ENCODE assay signal across 9 cellular contexts in genomic region chr4:77308843-77309242, GRCh38.
DNase-seq lines count a peak whose midpoint lies in the region; ATAC-seq and TF ChIP-seq lines count a peak whose summit lies in the region.
"Had no signal": no experiment of that assay in that cellular context is flagged by ENCODE, and none has a peak within 500 bp of the region (broad histone marks: within the 10 kb centered on the region; RNA-seq: fewer than 3 reads in every experiment).

No MANE protein-coding gene starts in this region.

- no peaks in the 10 kb centered on the region for H3K4me1 ChIP-seq in Panc1 (ENCODE audit: control insufficient read depth, insufficient read depth, low read length)
- H3K4me1 ChIP-seq in testis, result no peaks in the 10 kb centered on the region

- H3K9me3 ChIP-seq in Panc1 (ENCODE audit: control insufficient read depth, insufficient read depth, low read depth, low read length) (no peaks in the 10 kb centered on the region), testis (no peaks in the 10 kb centered on the region)

- 22 to 26% methylated on average over 1 of the region's 1 CpG for WGBS in testis, 2 donors

- no peak for TF ChIP-seq POLR2A in testis (IDR thresholded peaks at IDR 0.05)

- H3K4me3 ChIP-seq in Panc1 (ENCODE audit: low read depth in 2 of 2, low read length in 2 of 2) (no peak overlapping the region), fibroblast of villous mesenchyme (ENCODE audit: low read depth, low read length) (no peak overlapping the region), testis (no peak overlapping the region)

- in situ Hi-C loops in Panc1 (cut with HindIII; ENCODE audit: low pct_unique_long_range_greater_than_20kb, low sequenced_read_pairs), result no loop called here

- no peaks in the 10 kb centered on the region for H3K36me3 ChIP-seq in Panc1 (ENCODE audit: control insufficient read depth, insufficient read depth, low read length)
- H3K36me3 ChIP-seq in testis (ENCODE audit: low read depth, missing control alignments), result no peaks in the 10 kb centered on the region

- peak; percentile 68; the same call in 1 of the 2 replicates for ATAC-seq in Panc1
- ATAC-seq in GM19452 (IDR thresholded peaks at IDR 0.05; ENCODE audit: unreplicated experiment), result no peak
- ATAC-seq in HG02970 (IDR thresholded peaks at IDR 0.05; ENCODE audit: low FRiP score, unreplicated experiment), result no peak

- no peak overlapping the region for H3K27ac ChIP-seq in Panc1 (ENCODE audit: low read length)
- H3K27ac ChIP-seq in testis, result no peak overlapping the region

- H3K27me3 ChIP-seq in Panc1 (ENCODE audit: control insufficient read depth, insufficient read depth, low read length), result no peaks in the 10 kb centered on the region
- H3K27me3 ChIP-seq in testis, result no peaks in the 10 kb centered on the region

- POLR2A ChIA-PET in Panc1 (lab: Charles Lee), result no interaction called here

- intact Hi-C loops in Panc1 (cut with micrococcal nuclease; ENCODE audit: unreplicated experiment), result loop anchor here (10.0 kb wide), 1 partner anchor 64 kb away; no protein-coding TSS in a partner anchor
- intact Hi-C loops in testis (cut with DNase I; ENCODE audit: low total_unique reads), result no loop called here

- no TSS peak for BruUV-seq in Panc1 (replicated peaks; lab: Mats Ljungman, UMichigan)

- CTCF ChIA-PET in Panc1 (lab: Charles Lee), result no interaction called here

- TF ChIP-seq CTCF in Panc1 (IDR thresholded peaks at IDR 0.05) (peak; percentile 44), fibroblast of villous mesenchyme (IDR thresholded peaks at IDR 0.05; ENCODE audit: insufficient read depth, low read depth, low read length) (peak; percentile 50), testis (IDR thresholded peaks at IDR 0.05) (no peak)

- DNase-seq in DMS53 (lab: John Stamatoyannopoulos, UW) (peak; percentile 79), HCEC 1CT (peak; percentile 8), Panc1 (ENCODE audit: low read depth, low spot score) (no peak), fibroblast of villous mesenchyme (ENCODE audit: low read depth) (peak; percentile 26), testis (no peak)
- no peak for DNase-seq in activated effector memory CD4-positive, alpha-beta T cell treated with Interleukin-2 at 50 U/mL for 16 hours
- DNase-seq: T-cell had no signal

Comparison
In these comparisons a context has a peak if more than half of its experiments do, and no peak if none do; other contexts are left out.
1. DNase-seq: peak in DMS53 (single experiment), HCEC 1CT (single experiment) and fibroblast of villous mesenchyme (single experiment); none in Panc1 (single experiment), activated effector memory CD4-positive, alpha-beta T cell treated with Interleukin-2 at 50 U/mL for 16 hours (single experiment) and testis (single experiment).
2. CTCF ChIP-seq: peak in Panc1 (single experiment) and fibroblast of villous mesenchyme (single experiment); none in testis (0 of 3).